8 cellular contexts compared by ENCODE assay signal in genomic region chr1:155228096-155228427, GRCh38. TPM values are rescaled to one million over a fixed set of nuclear protein-coding genes. Genes with fewer than 3 reads are reported as not detected.
A peak's percentile ranks its signal among the peaks of the same experiment; 100 is the strongest.
DNase-seq lines count a peak whose midpoint lies in the region; ATAC-seq and TF ChIP-seq lines count a peak whose summit lies in the region.

No MANE protein-coding gene starts in this region.

- H3K27me3 ChIP-seq in SK-N-SH (ENCODE audit: insufficient read depth) (no peaks in the 10 kb centered on the region), subcutaneous abdominal adipose tissue (ENCODE audit: control insufficient read depth in 5 of 5, insufficient read depth in 4 of 5, low read length in 5 of 5) (no peaks in the 10 kb centered on the region)

- H3K9me2 ChIP-seq in SK-N-SH = no peaks in the 10 kb centered on the region

- peak overlapping the region; percentile 63 for H3K9ac ChIP-seq in SK-N-SH
- H3K9ac ChIP-seq in subcutaneous abdominal adipose tissue (ENCODE audit: low read length in 5 of 5) = peak overlapping the region in 4 of 5 donors; percentile 69 to 83 (median 76)

- ATAC-seq in SK-N-SH treated with all-trans-retinoic acid at 6 μM for 48 hours = no peak

- no peaks in the 10 kb centered on the region for H4K20me1 ChIP-seq in SK-N-SH (ENCODE audit: insufficient read depth)

- H3K27me3 Mint-ChIP-seq in activated naive CD8-positive, alpha-beta T cell treated with anti-CD3 and anti-CD28 coated beads for 36 hours = no peaks in the 10 kb centered on the region
- peaks cover 7 to 14% (median 12%) of the 10 kb centered on the region in 3 donors for H3K27me3 Mint-ChIP-seq in immature natural killer cell (ENCODE audit: low read depth in 3 of 3)

- CTCF ChIA-PET in SK-N-SH (lab: Yijun Ruan, JAX) = interaction anchor here (1.2 to 4.1 kb wide), 6 partner anchors 17 to 52 kb away, joined by 3 to 48 read pairs (median 14); partner anchors contain the start of genes ENTREP3, MTX1, THBS3 and TRIM46

- peak overlapping the region; percentile 69; the same call in 1 of the 2 replicates for H2AFZ ChIP-seq in SK-N-SH (ENCODE audit: low read depth)

- H3K4me1 ChIP-seq in SK-N-SH (ENCODE audit: control insufficient read depth in 1 of 2, insufficient read depth in 2 of 2, low read depth in 1 of 2, low read length in 1 of 2) (peaks cover 12 to 14% of the 10 kb centered on the region in 2 experiments; a peak in 3 of 4 replicates), subcutaneous abdominal adipose tissue (ENCODE audit: control insufficient read depth in 5 of 5, insufficient read depth in 5 of 5, low read length in 5 of 5) (peaks cover 8 to 31% (median 17%) of the 10 kb centered on the region in 5 donors)

- POLR2A ChIA-PET in SK-N-SH (lab: Yijun Ruan, JAX) = interaction anchor here (0.6 to 1.2 kb wide), 3 partner anchors 10 to 35 kb away, joined by 3 to 5 read pairs (median 3); partner anchors contain the start of gene THBS3

- H3F3A ChIP-seq in SK-N-SH (replicated peaks; ENCODE audit: insufficient read depth) = peaks cover 34% of the 10 kb centered on the region

- peaks cover 22% of the 10 kb centered on the region for H3K4me1 Mint-ChIP-seq in activated naive CD8-positive, alpha-beta T cell treated with anti-CD3 and anti-CD28 coated beads for 36 hours
- H3K4me1 Mint-ChIP-seq in immature natural killer cell = peaks cover 23 to 25% of the 10 kb centered on the region in 2 donors

- peak overlapping the region; percentile 55 to 86 for H3K27ac ChIP-seq in SK-N-SH (ENCODE audit: low read depth in 2 of 2, low read length in 1 of 2)
- peak overlapping the region; percentile 60 for H3K27ac ChIP-seq in subcutaneous abdominal adipose tissue (ENCODE audit: low read depth, low read length)

- peak overlapping the region; percentile 97 for H3K27ac Mint-ChIP-seq in activated naive CD8-positive, alpha-beta T cell treated with anti-CD3 and anti-CD28 coated beads for 36 hours
- peak overlapping the region; percentile 84 to 95 (median 92) for H3K27ac Mint-ChIP-seq in immature natural killer cell

- no peaks in the 10 kb centered on the region for H3K9me3 ChIP-seq in SK-N-SH
- H3K9me3 ChIP-seq in subcutaneous abdominal adipose tissue (ENCODE audit: control insufficient read depth in 5 of 5, low read length in 5 of 5) = no peaks in the 10 kb centered on the region

- 82% methylated on average over 9 of the region's 9 CpGs for WGBS in SK-N-SH (ENCODE audit: low lambda C conversion rate)

- no peak for TF ChIP-seq EP300 in SK-N-SH (IDR thresholded peaks at IDR 0.05; ENCODE audit: borderline replicate concordance in 1 of 2, low read depth in 1 of 2, low read length in 1 of 2)

- DNase-seq in SK-N-SH = no peak
- DNase-seq in activated naive CD8-positive, alpha-beta T cell treated with anti-CD3 and anti-CD28 coated beads for 36 hours = no peak
- DNase-seq in immature natural killer cell = no peak
- DNase-seq in AML-193 (lab: John Stamatoyannopoulos, UW) = no peak
- no peak for DNase-seq in stimulated activated CD8-positive, alpha-beta memory T cell treated with anti-CD3 and anti-CD28 coated beads, Interleukin-4, amount 100 ng/mL, for 48 hours
- no peak for DNase-seq in occipital lobe (lab: John Stamatoyannopoulos, UW)

- H3K36me3 Mint-ChIP-seq in activated naive CD8-positive, alpha-beta T cell treated with anti-CD3 and anti-CD28 coated beads for 36 hours = peaks cover 12% of the 10 kb centered on the region
- no peaks in the 10 kb centered on the region for H3K36me3 Mint-ChIP-seq in immature natural killer cell

- H3K36me3 ChIP-seq in SK-N-SH (replicated peaks in 1 of 2; ENCODE audit: control insufficient read depth in 1 of 2, insufficient read depth in 2 of 2, low read length in 1 of 2) (no peaks in the 10 kb centered on the region), subcutaneous abdominal adipose tissue (ENCODE audit: control insufficient read depth in 5 of 5, insufficient read depth in 5 of 5, low read length in 5 of 5) (no peaks in the 10 kb centered on the region)

- peaks cover 25% of the 10 kb centered on the region for H3K79me2 ChIP-seq in SK-N-SH (ENCODE audit: insufficient read depth)

- TF ChIP-seq RAD21 in SK-N-SH (IDR thresholded peaks at IDR 0.05; ENCODE audit: low read length) = no peak

- peak overlapping the region; percentile 59 for H3K4me2 ChIP-seq in SK-N-SH

- no peaks in the 10 kb centered on the region for H3K9me3 Mint-ChIP-seq in activated naive CD8-positive, alpha-beta T cell treated with anti-CD3 and anti-CD28 coated beads for 36 hours
- no peaks in the 10 kb centered on the region for H3K9me3 Mint-ChIP-seq in immature natural killer cell

- H3K4me3 ChIP-seq in SK-N-SH (ENCODE audit: low read depth in 2 of 2, low read length in 1 of 2) = peak overlapping the region; percentile 28 to 39; a peak in 3 of 4 replicates
- peak overlapping the region; percentile 64 to 90 (median 80) for H3K4me3 ChIP-seq in subcutaneous abdominal adipose tissue (ENCODE audit: low read depth in 1 of 5, low read length in 5 of 5)

- no peak for TF ChIP-seq CTCF in SK-N-SH (IDR thresholded peaks at IDR 0.05)

- H3K4me3 Mint-ChIP-seq in activated naive CD8-positive, alpha-beta T cell treated with anti-CD3 and anti-CD28 coated beads for 36 hours = peak overlapping the region; percentile 95
- H3K4me3 Mint-ChIP-seq in immature natural killer cell = peak overlapping the region; percentile 76 to 92 (median 87)

TF ChIP-seq in SK-N-SH, 30 proteins besides CTCF, POLR2A, EP300 and RAD21 (continues in another document):
- TF ChIP-seq POLR2AphosphoS5 (IDR thresholded peaks at IDR 0.05; ENCODE audit: low read depth, low read length) (no peak), NRF1 (IDR thresholded peaks at IDR 0.05; ENCODE audit: low read depth, low read length) (no peak), USF2 (IDR thresholded peaks at IDR 0.05; ENCODE audit: borderline replicate concordance, low read depth, low read length) (no peak), MEF2A (IDR thresholded peaks at IDR 0.05; ENCODE audit: borderline replicate concordance, low read depth) (no peak), YY1 (IDR thresholded peaks at IDR 0.05; ENCODE audit: low read depth) (no peak), CHD2 (IDR thresholded peaks at IDR 0.05; ENCODE audit: low read length, partially characterized antibody) (no peak)

TF ChIP-seq in SK-N-SH treated with all-trans-retinoic acid at 6 μM for 48 hours, 23 proteins besides CTCF, POLR2A, EP300 and RAD21 (continues in another document):
- TF ChIP-seq BACH2 (CRISPR knock-in tag; IDR thresholded peaks at IDR 0.05; ENCODE audit: borderline replicate concordance) (no peak), SNAI2 (CRISPR knock-in tag; IDR thresholded peaks at IDR 0.05) (no peak), CSRNP3 (CRISPR knock-in tag; IDR thresholded peaks at IDR 0.05) (no peak), ISL1 (CRISPR knock-in tag; IDR thresholded peaks at IDR 0.05) (no peak), ZFP30 (CRISPR knock-in tag; IDR thresholded peaks at IDR 0.05) (no peak), ESRRG (CRISPR knock-in tag; IDR thresholded peaks at IDR 0.05) (no peak), TOX (CRISPR knock-in tag; IDR thresholded peaks at IDR 0.05; ENCODE audit: borderline replicate concordance) (no peak)

RNA-seq across cellular contexts. Expression of gene MTX1, which starts 19.6 kb away (rescaled TPM):
- 79.1 TPM in 2 replicates for polyA plus RNA-seq in SK-N-SH (2012; rRNA removed)
- polyA plus RNA-seq in SK-N-SH (2012; cell fraction: cytosol; rRNA removed) = 38.5 and 57.4 TPM in 2 replicates
- polyA plus RNA-seq in SK-N-SH (2012; cell fraction: nucleus; rRNA removed) = 75.0 and 79.6 TPM in 2 replicates
- total RNA-seq in activated naive CD8-positive, alpha-beta T cell treated with anti-CD3 and anti-CD28 coated beads for 36 hours = 10 to 100 TPM; 68.0 to 72.5 TPM
- polyA plus RNA-seq in immature natural killer cell = 10 to 100 TPM; 51.1 to 62.6 (median 55.1) TPM
- 15.3 TPM for total RNA-seq in occipital lobe

RNA-seq across cellular contexts. Expression of gene THBS3, which starts 20.4 kb away (rescaled TPM):
- 124 and 162 TPM in 2 replicates for polyA plus RNA-seq in SK-N-SH (2012; rRNA removed)
- polyA plus RNA-seq in SK-N-SH (2012; cell fraction: cytosol; rRNA removed) = 61.2 and 79.2 TPM in 2 replicates
- 430 and 590 TPM in 2 replicates for polyA plus RNA-seq in SK-N-SH (2012; cell fraction: nucleus; rRNA removed)
- total RNA-seq in activated naive CD8-positive, alpha-beta T cell treated with anti-CD3 and anti-CD28 coated beads for 36 hours = 1 to 10 TPM; 7.4 to 9.3 TPM
- polyA plus RNA-seq in immature natural killer cell = 1 to 10 TPM in 2 of 3 donors, not detected in 1; 1.3 to 1.8 TPM
- total RNA-seq in occipital lobe = 8.3 TPM

RNA-seq across cellular contexts. Expression of gene ENTREP3, which starts 27.2 kb away (rescaled TPM):
- 20.0 and 30.6 TPM in 2 replicates for polyA plus RNA-seq in SK-N-SH (2012; rRNA removed)
- polyA plus RNA-seq in SK-N-SH (2012; cell fraction: cytosol; rRNA removed) = 17.9 and 26.4 TPM in 2 replicates
- 42.8 and 45.5 TPM in 2 replicates for polyA plus RNA-seq in SK-N-SH (2012; cell fraction: nucleus; rRNA removed)
- 10 to 100 TPM; 46.6 to 49.7 TPM for total RNA-seq in activated naive CD8-positive, alpha-beta T cell treated with anti-CD3 and anti-CD28 coated beads for 36 hours
- 1 to 10 TPM in 1 of 3 donors, under 1 TPM in 2; 0.64 to 1.3 (median 0.79) TPM for polyA plus RNA-seq in immature natural killer cell
- total RNA-seq in occipital lobe = 3.7 TPM

RNA-seq across cellular contexts. Expression of gene SCAMP3, which starts 34.1 kb away (rescaled TPM):
- 193 and 225 TPM in 2 replicates for polyA plus RNA-seq in SK-N-SH (2012; rRNA removed)
- 115 and 149 TPM in 2 replicates for polyA plus RNA-seq in SK-N-SH (2012; cell fraction: cytosol; rRNA removed)
- polyA plus RNA-seq in SK-N-SH (2012; cell fraction: nucleus; rRNA removed) = 125 and 162 TPM in 2 replicates
- 100 to 1,000 TPM; 108 to 117 TPM for total RNA-seq in activated naive CD8-positive, alpha-beta T cell treated with anti-CD3 and anti-CD28 coated beads for 36 hours
- polyA plus RNA-seq in immature natural killer cell = 100 to 1,000 TPM; 101 to 182 (median 140) TPM
- total RNA-seq in occipital lobe = 19.5 TPM

RNA-seq across cellular contexts. Expression of gene CLK2, which starts 45.2 kb away (rescaled TPM):
- polyA plus RNA-seq in SK-N-SH (2012; rRNA removed) (76.7 and 81.8 TPM in 2 replicates), immature natural killer cell (10 to 100 TPM in 1 of 3 donors, 1 to 10 TPM in 2; 5.8 to 15.6 (median 6.2) TPM)
- 25.3 and 28.9 TPM in 2 replicates for polyA plus RNA-seq in SK-N-SH (2012; cell fraction: cytosol; rRNA removed)
- polyA plus RNA-seq in SK-N-SH (2012; cell fraction: nucleus; rRNA removed) = 484 and 490 TPM in 2 replicates
- 10 to 100 TPM; 61.4 to 65.9 TPM for total RNA-seq in activated naive CD8-positive, alpha-beta T cell treated with anti-CD3 and anti-CD28 coated beads for 36 hours
- 26.5 TPM for total RNA-seq in occipital lobe

Comparison
In these comparisons a context has a peak if more than half of its experiments do, and no peak if none do; other contexts are left out.
1. RNA of gene ENTREP3, which starts 27.2 kb away (total RNA-seq): 46.6 to 49.7 TPM in activated naive CD8-positive, alpha-beta T cell treated with anti-CD3 and anti-CD28 coated beads for 36 hours; 3.7 TPM in occipital lobe (single experiment); every median in the first group is over 10 times any median in the second.